Comparison of ENCODE assay signal across 2 cellular contexts in genomic region chr7:135785065-135785464, GRCh38.
A peak's percentile ranks its signal among the peaks of the same experiment; 100 is the strongest.
TF ChIP-seq lines count a peak whose summit lies in the region.

No MANE protein-coding gene starts in this region.

TF ChIP-seq in HEK293, 187 proteins besides CTCF, POLR2A, EP300 and RAD21:
- peak; percentile 59; the same call in 1 of the 2 replicates for TF ChIP-seq ZNF513 (tag by site-specific recombination; IDR thresholded peaks at IDR 0.05)
- no peak for TF ChIP-seq GLI2 (tag by site-specific recombination; IDR thresholded peaks at IDR 0.05; ENCODE audit: borderline replicate concordance, low read depth)

TF ChIP-seq in K562, 482 proteins besides CTCF, POLR2A, EP300 and RAD21:
- no peak for TF ChIP-seq CLOCK (CRISPR knock-in tag; IDR thresholded peaks at IDR 0.05; ENCODE audit: borderline replicate concordance)
- no peak for TF ChIP-seq TRIM24 (IDR thresholded peaks at IDR 0.05)
- TF ChIP-seq MAZ (CRISPR knock-in tag; conservative IDR thresholded peaks at IDR 0.05 in 1 of 2, IDR thresholded peaks at IDR 0.05 in 1 of 2): no peak
- no peak for TF ChIP-seq TEAD2 (tag; IDR thresholded peaks at IDR 0.05)
- peak; percentile 56; the same call in 1 of the 2 replicates for TF ChIP-seq ZNF512 (tag; IDR thresholded peaks at IDR 0.05)
- TF ChIP-seq ZNF57 (CRISPR knock-in tag; IDR thresholded peaks at IDR 0.05): no peak
- no peak for TF ChIP-seq PRMT5 (CRISPR knock-in tag; IDR thresholded peaks at IDR 0.05)
- no peak for TF ChIP-seq PHF8 (IDR thresholded peaks at IDR 0.05; ENCODE audit: borderline replicate concordance, low read length)
